ENCODE assay signal across 10 cellular contexts in the genomic region with DNA sequence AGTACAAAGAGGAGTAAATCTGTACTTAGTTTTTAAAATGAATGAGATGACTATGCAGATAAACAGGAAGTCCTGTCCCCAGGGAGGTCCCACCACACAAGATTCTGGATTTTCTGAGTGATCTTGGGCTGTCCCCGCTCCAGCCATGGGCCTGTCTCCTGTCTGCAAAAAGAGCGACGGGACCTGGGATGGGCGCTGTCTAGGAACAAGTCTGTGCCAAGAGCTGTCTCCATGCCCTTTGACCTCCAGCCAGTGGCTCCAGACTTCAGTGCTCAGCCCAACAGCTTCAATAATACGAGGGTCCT. TPM values are rescaled to one million over a fixed set of nuclear protein-coding genes. Genes with fewer than 3 reads are reported as not detected.
DNase-seq lines count a peak whose midpoint lies in the region; ATAC-seq and TF ChIP-seq lines count a peak whose summit lies in the region.
"Had no signal": no experiment of that assay in that cellular context is flagged by ENCODE, and none has a peak within 500 bp of the region (broad histone marks: within the 10 kb centered on the region; RNA-seq: fewer than 3 reads in every experiment).

No MANE protein-coding gene starts in this region.

- H3K27me3 Mint-ChIP-seq in mesothelial cell of epicardium (ENCODE audit: low read depth): no peaks in the 10 kb centered on the region

- no peak for TF ChIP-seq POLR2A in uterus (IDR thresholded peaks at IDR 0.05)

- H3K9me3 ChIP-seq in right atrium auricular region (no peaks in the 10 kb centered on the region), adipocyte (ENCODE audit: control insufficient read depth, low read length) (no peaks in the 10 kb centered on the region), uterus (no peaks in the 10 kb centered on the region), aorta (ENCODE audit: control insufficient read depth, low read length) (no peaks in the 10 kb centered on the region)

- H3K9me3 Mint-ChIP-seq in mesothelial cell of epicardium: no peaks in the 10 kb centered on the region

- no peak overlapping the region for H3K4me3 Mint-ChIP-seq in mesothelial cell of epicardium

- no peak overlapping the region for H3K9ac ChIP-seq in adipocyte (ENCODE audit: low read length)

- H3K27me3 ChIP-seq in right atrium auricular region (no peaks in the 10 kb centered on the region), adipocyte (replicated peaks; ENCODE audit: control insufficient read depth, insufficient read depth, low read length) (no peaks in the 10 kb centered on the region), uterus (no peaks in the 10 kb centered on the region), aorta (ENCODE audit: control insufficient read depth in 1 of 2, insufficient read depth in 2 of 2, low read length in 1 of 2) (no peaks in the 10 kb centered on the region)

- H3K4me1 ChIP-seq in right atrium auricular region (peaks cover 0 to 89% of the 10 kb centered on the region in 2 donors), adipocyte (ENCODE audit: control insufficient read depth, insufficient read depth, low read length) (peaks cover 67% of the 10 kb centered on the region), uterus (peaks cover 11 to 32% of the 10 kb centered on the region in 2 donors), aorta (ENCODE audit: control insufficient read depth in 1 of 2, insufficient read depth in 2 of 2, low read length in 2 of 2) (peaks cover 0 to 2% of the 10 kb centered on the region in 2 donors)

- no peak overlapping the region for H3K4me3 ChIP-seq in right atrium auricular region
- peak overlapping the region; percentile 43 for H3K4me3 ChIP-seq in adipocyte (ENCODE audit: low read length)
- H3K4me3 ChIP-seq in uterus: no peak overlapping the region
- H3K4me3 ChIP-seq in aorta (ENCODE audit: low read length in 2 of 2): no peak overlapping the region
- no peak overlapping the region for H3K4me3 ChIP-seq in foreskin fibroblast (ENCODE audit: low read depth in 1 of 2, low read length in 2 of 2)

- no peak for DNase-seq in right atrium auricular region (ENCODE audit: low spot score)
- DNase-seq in Right ventricle myocardium inferior (ENCODE audit: missing footprints): no peak
- DNase-seq in adipocyte (ENCODE audit: low read depth): no peak
- no peak for DNase-seq in mesothelial cell of epicardium (ENCODE audit: low spot score in 2 of 2, unreplicated experiment in 2 of 2)
- no peak for DNase-seq in uterus
- DNase-seq in aorta: no peak
- no peak for DNase-seq in foreskin fibroblast
- DNase-seq: amniotic stem cell, H7 had no signal

- H3K36me3 Mint-ChIP-seq in mesothelial cell of epicardium: peaks cover 10% of the 10 kb centered on the region

- WGBS in aorta, 2 donors: 58 to 69% methylated on average over 5 of the region's 5 CpGs

- H3K27ac ChIP-seq in right atrium auricular region (peak overlapping the region; percentile 80 to 98), uterus (peak overlapping the region; percentile 66 to 98), aorta (ENCODE audit: low read depth in 1 of 2, low read length in 2 of 2) (peak overlapping the region in 1 of 2 donors; percentile 79)

- H3K36me3 ChIP-seq in right atrium auricular region (peaks cover 20% of the 10 kb centered on the region), adipocyte (ENCODE audit: control insufficient read depth, insufficient read depth, low read length, severe bottlenecking) (peaks cover 26% of the 10 kb centered on the region), uterus (no peaks in the 10 kb centered on the region), aorta (ENCODE audit: control insufficient read depth in 1 of 2, insufficient read depth in 2 of 2, low read length in 1 of 2) (no peaks in the 10 kb centered on the region)

- intact Hi-C loops in Right ventricle myocardium inferior (cut with DNase I): no loop called here
- intact Hi-C loops in uterus (cut with DNase I; ENCODE audit: low total_unique reads): no loop called here
- intact Hi-C loops in aorta (cut with DNase I): loop anchor here in 1 of 2 donors (10.0 kb wide), 1 partner anchor 106 kb away; a partner anchor contains a TSS

- H3K4me1 Mint-ChIP-seq in mesothelial cell of epicardium: peaks cover 47% of the 10 kb centered on the region

- peak overlapping the region; percentile 34 for H3K27ac Mint-ChIP-seq in mesothelial cell of epicardium

- ATAC-seq in Right ventricle myocardium inferior (no peak), HG03045 (IDR thresholded peaks at IDR 0.05; ENCODE audit: unreplicated experiment) (no peak), aorta (ENCODE audit: low FRiP score) (no peak)

- TF ChIP-seq CTCF in right atrium auricular region (IDR thresholded peaks at IDR 0.05) (no peak), mesothelial cell of epicardium (IDR thresholded peaks at IDR 0.05; ENCODE audit: unreplicated experiment) (no peak), uterus (IDR thresholded peaks at IDR 0.05) (no peak), foreskin fibroblast (IDR thresholded peaks at IDR 0.05; ENCODE audit: low read depth, low read length) (no peak)

RNA-seq across cellular contexts. Expression of a gene that starts 6.0 kb away (rescaled TPM):
- total RNA-seq in right atrium auricular region (10 to 100 TPM; 41.8 to 78.8 TPM), Right ventricle myocardium inferior (55.4 TPM), mesothelial cell of epicardium (261 to 264 TPM (median 261 TPM) in 3 replicates), uterus (100 to 1,000 TPM in 2 of 4 donors, 10 to 100 TPM in 2; 22.1 to 171 (median 100) TPM), aorta (100 to 1,000 TPM; 144 to 167 TPM)
- polyA plus RNA-seq in aorta: 100 to 1,000 TPM in 1 of 2 donors, 10 to 100 TPM in 1; 37.4 to 160 TPM

RNA-seq across cellular contexts. Expression of a gene that starts 38.5 kb away (rescaled TPM):
- 10 to 100 TPM; 51.2 to 76.1 TPM for total RNA-seq in right atrium auricular region
- total RNA-seq in Right ventricle myocardium inferior: 43.1 TPM
- 61.4 to 64.0 TPM (median 62.8 TPM) in 3 replicates for total RNA-seq in mesothelial cell of epicardium
- 10 to 100 TPM; 31.7 to 70.4 (median 50.7) TPM for total RNA-seq in uterus
- 10 to 100 TPM; 96.3 to 96.9 TPM for total RNA-seq in aorta
- polyA plus RNA-seq in aorta: 10 to 100 TPM; 17.2 to 46.8 TPM
